In genomic region chr1:73910466-73910865, GRCh38 we compare ENCODE assay signal across 19 cellular contexts.
DNase-seq lines count a peak whose midpoint lies in the region; ATAC-seq and TF ChIP-seq lines count a peak whose summit lies in the region.
"Had no signal": no experiment of that assay in that cellular context is flagged by ENCODE, and none has a peak within 500 bp of the region (broad histone marks: within the 10 kb centered on the region; RNA-seq: fewer than 3 reads in every experiment).

No MANE protein-coding gene starts in this region.

- no peak overlapping the region for H3K4me3 ChIP-seq in kidney epithelial cell (ENCODE audit: low read depth, low read length)
- no peak overlapping the region for H3K4me3 ChIP-seq in effector memory CD4-positive, alpha-beta T cell (ENCODE audit: insufficient read depth, low read depth, low read length, poor library complexity, severe bottlenecking)

- H3K27ac Mint-ChIP-seq in Calu3 (ENCODE audit: unreplicated experiment) = peak overlapping the region; percentile 11
- H3K27ac Mint-ChIP-seq: activated naive CD8-positive, alpha-beta T cell treated with anti-CD3 and anti-CD28 coated beads, Interleukin-2, amount 50 U/mL, for 24 hours; CD8-positive, alpha-beta memory T cell; immature natural killer cell; T-cell had no signal

- CTCF ChIA-PET in Calu3 (lab: Charles Lee) = interaction anchor here (0.6 kb wide), 1 partner anchor 27 kb away, joined by 3 read pairs; no protein-coding TSS in a partner anchor

- H3K27ac ChIP-seq in effector memory CD4-positive, alpha-beta T cell (ENCODE audit: insufficient read depth, low read length, poor library complexity, severe bottlenecking) = no peak overlapping the region

- no peaks in the 10 kb centered on the region for H3K27me3 Mint-ChIP-seq in Calu3 (ENCODE audit: unreplicated experiment)
- H3K27me3 Mint-ChIP-seq: activated naive CD8-positive, alpha-beta T cell treated with anti-CD3 and anti-CD28 coated beads, Interleukin-2, amount 50 U/mL, for 24 hours; CD8-positive, alpha-beta memory T cell; T-cell had no signal

- intact Hi-C loops in Calu3 (cut with micrococcal nuclease; ENCODE audit: unreplicated experiment) = no loop called here

- no peaks in the 10 kb centered on the region for H3K9me3 ChIP-seq in effector memory CD4-positive, alpha-beta T cell (ENCODE audit: control insufficient read depth, low read length)

- H3K9me3 Mint-ChIP-seq in Calu3 (ENCODE audit: low read depth, unreplicated experiment) = peaks cover 8% of the 10 kb centered on the region

- no peak for TF ChIP-seq CTCF in Calu3 (IDR thresholded peaks at IDR 0.05; ENCODE audit: unreplicated experiment)
- no peak for TF ChIP-seq CTCF in kidney epithelial cell (IDR thresholded peaks at IDR 0.05; ENCODE audit: insufficient read depth, low read length, poor library complexity, severe bottlenecking)

- no peaks in the 10 kb centered on the region for H3K27me3 ChIP-seq in kidney epithelial cell (ENCODE audit: control insufficient read depth, insufficient read depth, low read length)
- H3K27me3 ChIP-seq in effector memory CD4-positive, alpha-beta T cell (replicated peaks; ENCODE audit: control insufficient read depth, insufficient read depth, low read length, poor library complexity, severe bottlenecking) = no peaks in the 10 kb centered on the region

- peak; percentile 37 for ATAC-seq in HG02759 (IDR thresholded peaks at IDR 0.05; ENCODE audit: unreplicated experiment)
- ATAC-seq in GM21786 (IDR thresholded peaks at IDR 0.05; ENCODE audit: unreplicated experiment) = no peak
- ATAC-seq: activated naive CD8-positive, alpha-beta T cell treated with anti-CD3 and anti-CD28 coated beads, Interleukin-2, amount 50 U/mL, for 24 hours; T-cell had no signal

- peaks cover 24% of the 10 kb centered on the region for H3K4me1 Mint-ChIP-seq in Calu3 (ENCODE audit: low read depth, unreplicated experiment)
- H3K4me1 Mint-ChIP-seq: activated naive CD8-positive, alpha-beta T cell treated with anti-CD3 and anti-CD28 coated beads, Interleukin-2, amount 50 U/mL, for 24 hours; CD8-positive, alpha-beta memory T cell; immature natural killer cell; T-cell had no signal

- no peak overlapping the region for H3K4me3 Mint-ChIP-seq in Calu3 (ENCODE audit: low read depth, unreplicated experiment)
- H3K4me3 Mint-ChIP-seq: activated naive CD8-positive, alpha-beta T cell treated with anti-CD3 and anti-CD28 coated beads, Interleukin-2, amount 50 U/mL, for 24 hours; CD8-positive, alpha-beta memory T cell; immature natural killer cell; neural crest cell; T-cell had no signal

- DNase-seq in Calu3 (no peak), RPMI7951 (ENCODE audit: low read depth) (peak; percentile 29), kidney epithelial cell (ENCODE audit: low read depth) (peak; percentile 18), NCI-H1105 (lab: John Stamatoyannopoulos, UW) (no peak), NCI-H345 (lab: John Stamatoyannopoulos, UW) (no peak)
- no peak for DNase-seq in effector memory CD4-positive, alpha-beta T cell
- DNase-seq: activated effector memory CD4-positive, alpha-beta T cell treated with Interleukin-2 at 50 U/mL for 16 hours; activated naive CD8-positive, alpha-beta T cell treated with anti-CD3 and anti-CD28 coated beads, Interleukin-2, amount 50 U/mL, for 24 hours; CD8-positive, alpha-beta memory T cell; immature natural killer cell; NCI-H1436; NCI-H524 treated with DMSO at 0.1 percent for 48 hours; SHP77; stimulated activated CD4-positive, alpha-beta T cell treated with anti-CD3 and anti-CD28 coated beads, Interleukin-2, amount 100 ng/mL, for 24 hours; stimulated activated naive CD4-positive, alpha-beta T cell treated with Interleukin-2 at 50 U/mL for 16 hours; T-cell had no signal

- no peaks in the 10 kb centered on the region for H3K36me3 Mint-ChIP-seq in Calu3 (ENCODE audit: insufficient read depth, unreplicated experiment)
- H3K36me3 Mint-ChIP-seq: CD8-positive, alpha-beta memory T cell; immature natural killer cell; T-cell had no signal

- no peaks in the 10 kb centered on the region for H3K36me3 ChIP-seq in kidney epithelial cell (ENCODE audit: control insufficient read depth, insufficient read depth, low read length)
- no peaks in the 10 kb centered on the region for H3K36me3 ChIP-seq in effector memory CD4-positive, alpha-beta T cell (ENCODE audit: control insufficient read depth, insufficient read depth, low read length)

- H3K4me1 ChIP-seq in effector memory CD4-positive, alpha-beta T cell (ENCODE audit: control insufficient read depth, insufficient read depth, low read length, poor library complexity, severe bottlenecking) = no peaks in the 10 kb centered on the region

- BruUV-seq in Calu3 (replicated peaks; lab: Mats Ljungman, UMichigan) = no TSS peak

Comparison
In these comparisons a context has a peak if more than half of its experiments do, and no peak if none do; other contexts are left out.
1. DNase-seq: peak in RPMI7951 (single experiment) and kidney epithelial cell (single experiment); none in Calu3 (single experiment), effector memory CD4-positive, alpha-beta T cell (0 of 3), NCI-H1105 (single experiment) and NCI-H345 (single experiment).